9 cellular contexts compared by ENCODE assay signal in genomic region chr2:117470311-117471095, GRCh38.
A peak's percentile ranks its signal among the peaks of the same experiment; 100 is the strongest.
DNase-seq lines count a peak whose midpoint lies in the region; ATAC-seq and TF ChIP-seq lines count a peak whose summit lies in the region.
"Had no signal": no experiment of that assay in that cellular context is flagged by ENCODE, and none has a peak within 500 bp of the region (broad histone marks: within the 10 kb centered on the region; RNA-seq: fewer than 3 reads in every experiment).

No MANE protein-coding gene starts in this region.

- H3K9me3 Mint-ChIP-seq in activated CD4-positive, alpha-beta T cell treated with anti-CD3 and anti-CD28 coated beads, Interleukin-2, amount 10 ng/mL, durations not matched to agents 24 days and 14 days, result peaks cover 4% of the 10 kb centered on the region

- H3K4me1 Mint-ChIP-seq in activated CD4-positive, alpha-beta T cell treated with anti-CD3 and anti-CD28 coated beads, Interleukin-2, amount 10 ng/mL, durations not matched to agents 24 days and 14 days, result no peaks in the 10 kb centered on the region
- H3K4me1 Mint-ChIP-seq: naive B cell had no signal

- H3K27ac ChIP-seq in colonic mucosa, result no peak overlapping the region
- no peak overlapping the region for H3K27ac ChIP-seq in prostate gland
- no peak overlapping the region for H3K27ac ChIP-seq in effector memory CD4-positive, alpha-beta T cell (ENCODE audit: insufficient read depth, low read length, poor library complexity, severe bottlenecking)

- H3K9ac ChIP-seq in colonic mucosa (ENCODE audit: low read depth in 2 of 2, low read length in 2 of 2), result no peak overlapping the region

- H3K27me3 Mint-ChIP-seq in activated CD4-positive, alpha-beta T cell treated with anti-CD3 and anti-CD28 coated beads, Interleukin-2, amount 10 ng/mL, durations not matched to agents 24 days and 14 days, result no peaks in the 10 kb centered on the region

- TF ChIP-seq CTCF in colonic mucosa (IDR thresholded peaks at IDR 0.05) (peak; percentile 47), prostate gland (IDR thresholded peaks at IDR 0.05) (peak in 3 of 4 experiments; percentile 31 to 73 (median 47))

- H3K36me3 Mint-ChIP-seq in activated CD4-positive, alpha-beta T cell treated with anti-CD3 and anti-CD28 coated beads, Interleukin-2, amount 10 ng/mL, durations not matched to agents 24 days and 14 days (ENCODE audit: low read depth), result no peaks in the 10 kb centered on the region
- H3K36me3 Mint-ChIP-seq: naive B cell had no signal

- H3K27ac Mint-ChIP-seq in activated CD4-positive, alpha-beta T cell treated with anti-CD3 and anti-CD28 coated beads, Interleukin-2, amount 10 ng/mL, durations not matched to agents 24 days and 14 days, result no peak overlapping the region

- no peak overlapping the region for H3K4me3 Mint-ChIP-seq in activated CD4-positive, alpha-beta T cell treated with anti-CD3 and anti-CD28 coated beads, Interleukin-2, amount 10 ng/mL, durations not matched to agents 24 days and 14 days
- H3K4me3 Mint-ChIP-seq: naive B cell had no signal

- DNase-seq in activated CD4-positive, alpha-beta T cell treated with anti-CD3 and anti-CD28 coated beads, Interleukin-2, amount 10 ng/mL, durations not matched to agents 24 days and 14 days, result peak; percentile 69
- DNase-seq in activated CD4-positive, alpha-beta T cell treated with anti-CD3 and anti-CD28 coated beads for 1 hour, result no peak
- peak; percentile 15 for DNase-seq in NCI-H526 treated with DMSO at 0.1 percent for 48 hours (lab: John Stamatoyannopoulos, UW)
- DNase-seq in colonic mucosa, result peak; percentile 49
- peak; percentile 11 for DNase-seq in prostate gland (ENCODE audit: low spot score)
- no peak for DNase-seq in activated effector memory CD4-positive, alpha-beta T cell treated with Interleukin-2 at 50 U/mL for 16 hours
- no peak for DNase-seq in effector memory CD4-positive, alpha-beta T cell
- DNase-seq: naive B cell had no signal

- H3K36me3 ChIP-seq in colonic mucosa (no peaks in the 10 kb centered on the region), prostate gland (no peaks in the 10 kb centered on the region)
- H3K36me3 ChIP-seq in effector memory CD4-positive, alpha-beta T cell (ENCODE audit: control insufficient read depth, insufficient read depth, low read length), result no peaks in the 10 kb centered on the region

- intact Hi-C loops in activated CD4-positive, alpha-beta T cell treated with anti-CD3 and anti-CD28 coated beads, Interleukin-2, amount 10 ng/mL, durations not matched to agents 24 days and 14 days (cut with micrococcal nuclease), result loop anchor here (10.0 kb wide), 1 partner anchor 314 kb away; no protein-coding TSS in a partner anchor
- intact Hi-C loops in colonic mucosa (cut with DNase I), result loop anchor here (5.0 kb wide), 3 partner anchors 67 to 317 kb away; no protein-coding TSS in a partner anchor
- intact Hi-C loops in prostate gland (cut with DNase I), result no loop called here

- no peaks in the 10 kb centered on the region for H3K9me3 ChIP-seq in colonic mucosa
- no peaks in the 10 kb centered on the region for H3K9me3 ChIP-seq in prostate gland
- H3K9me3 ChIP-seq in effector memory CD4-positive, alpha-beta T cell (ENCODE audit: control insufficient read depth, low read length), result no peaks in the 10 kb centered on the region

- H3K27me3 ChIP-seq in colonic mucosa, result no peaks in the 10 kb centered on the region
- no peaks in the 10 kb centered on the region for H3K27me3 ChIP-seq in prostate gland (replicated peaks; ENCODE audit: insufficient read depth)
- no peaks in the 10 kb centered on the region for H3K27me3 ChIP-seq in effector memory CD4-positive, alpha-beta T cell (replicated peaks; ENCODE audit: control insufficient read depth, insufficient read depth, low read length, poor library complexity, severe bottlenecking)

- no peaks in the 10 kb centered on the region for H3K4me1 ChIP-seq in colonic mucosa
- no peaks in the 10 kb centered on the region for H3K4me1 ChIP-seq in prostate gland (replicated peaks)
- no peaks in the 10 kb centered on the region for H3K4me1 ChIP-seq in effector memory CD4-positive, alpha-beta T cell (ENCODE audit: control insufficient read depth, insufficient read depth, low read length, poor library complexity, severe bottlenecking)

- WGBS in prostate gland, result 70% methylated on average over 7 of the region's 7 CpGs

- peak; percentile 87 for ATAC-seq in HG02642 (IDR thresholded peaks at IDR 0.05; ENCODE audit: poor library complexity, unreplicated experiment)

- TF ChIP-seq POLR2A in prostate gland (IDR thresholded peaks at IDR 0.05), result no peak

- no peak overlapping the region for H3K4me3 ChIP-seq in colonic mucosa
- no peak overlapping the region for H3K4me3 ChIP-seq in prostate gland
- no peak overlapping the region for H3K4me3 ChIP-seq in effector memory CD4-positive, alpha-beta T cell (ENCODE audit: insufficient read depth, low read depth, low read length, poor library complexity, severe bottlenecking)

Comparison
In these comparisons a context has a peak if more than half of its experiments do, and no peak if none do; other contexts are left out.
1. DNase-seq: peak in activated CD4-positive, alpha-beta T cell treated with anti-CD3 and anti-CD28 coated beads, Interleukin-2, amount 10 ng/mL, durations not matched to agents 24 days and 14 days (single experiment), NCI-H526 treated with DMSO at 0.1 percent for 48 hours (single experiment), colonic mucosa (single experiment) and prostate gland (single experiment); none in activated CD4-positive, alpha-beta T cell treated with anti-CD3 and anti-CD28 coated beads for 1 hour (single experiment), activated effector memory CD4-positive, alpha-beta T cell treated with Interleukin-2 at 50 U/mL for 16 hours (single experiment) and effector memory CD4-positive, alpha-beta T cell (0 of 3).